ENCODE assay signal across 10 cellular contexts in the genomic region with DNA sequence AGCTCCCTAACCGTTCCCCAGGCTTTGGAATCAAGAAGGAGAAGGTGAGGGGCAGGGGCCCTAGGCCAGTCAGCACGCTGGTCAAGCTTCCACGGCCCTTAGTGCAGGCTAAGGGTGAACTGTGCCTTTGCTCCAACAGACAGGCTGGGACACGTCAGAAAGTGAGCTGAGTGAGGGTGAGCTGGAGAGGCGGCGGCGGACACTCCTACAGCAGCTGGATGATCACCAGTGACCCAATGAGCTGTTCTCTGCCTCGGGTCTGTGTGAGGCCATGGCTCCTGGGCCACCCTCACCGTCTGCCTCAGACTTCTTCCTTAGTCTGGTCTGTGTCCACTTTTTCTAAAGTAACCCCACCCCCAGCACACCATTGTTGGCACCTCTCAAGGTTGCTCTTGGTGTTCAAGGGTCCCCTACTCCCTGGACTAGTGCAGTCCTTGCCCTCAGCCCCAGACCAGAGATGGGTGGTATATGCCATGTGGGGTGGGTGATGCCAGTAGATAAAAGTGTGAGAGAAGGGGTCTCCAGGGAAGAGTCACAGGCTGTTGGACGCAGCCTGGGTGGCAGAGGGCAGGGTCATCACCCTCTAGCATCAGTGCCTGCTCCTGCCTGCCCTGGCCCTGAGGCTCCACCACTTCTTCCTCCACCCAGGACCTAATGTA. TPM values are rescaled to one million over a fixed set of nuclear protein-coding genes. Genes with fewer than 3 reads are reported as not detected.
A peak's percentile ranks its signal among the peaks of the same experiment; 100 is the strongest.
DNase-seq lines count a peak whose midpoint lies in the region; ATAC-seq, FAIRE-seq and TF ChIP-seq lines count a peak whose summit lies in the region.
"Had no signal": no experiment of that assay in that cellular context is flagged by ENCODE, and none has a peak within 500 bp of the region (broad histone marks: within the 10 kb centered on the region; RNA-seq: fewer than 3 reads in every experiment).

No MANE protein-coding gene starts in this region.

- no peaks in the 10 kb centered on the region for H3K9me3 Mint-ChIP-seq in Caco-2 (ENCODE audit: unreplicated experiment)
- H3K9me3 Mint-ChIP-seq in osteocyte (ENCODE audit: unreplicated experiment): no peaks in the 10 kb centered on the region

- H3K4me3 ChIP-seq in Caco-2 (ENCODE audit: low read depth, low read length): no peak overlapping the region
- no peak overlapping the region for H3K4me3 ChIP-seq in RWPE2 (ENCODE audit: severe bottlenecking)
- no peak overlapping the region for H3K4me3 ChIP-seq in epithelial cell of esophagus (ENCODE audit: low read length)
- H3K4me3 ChIP-seq: hepatocyte had no signal

- TSS peak; percentile 32 for BruUV-seq in Caco-2 (replicated peaks; lab: Mats Ljungman, UMichigan)

- no peak overlapping the region for H3K4me3 Mint-ChIP-seq in Caco-2 (ENCODE audit: unreplicated experiment)
- H3K4me3 Mint-ChIP-seq in osteocyte (ENCODE audit: unreplicated experiment): no peak overlapping the region

- H3K4me1 ChIP-seq in Caco-2 (peaks cover 16% of the 10 kb centered on the region; the same call in 1 of the 2 replicates), RWPE2 (ENCODE audit: insufficient read depth, poor library complexity, severe bottlenecking) (peaks cover 27% of the 10 kb centered on the region)

- DNase-seq in Caco-2 (no peak), RWPE2 (ENCODE audit: low spot score) (no peak), epithelial cell of esophagus (ENCODE audit: low read depth) (peak; percentile 85), osteocyte (ENCODE audit: extremely low spot score, unreplicated experiment) (no peak), DMS79 treated with DMSO at 0.1 percent for 48 hours (lab: John Stamatoyannopoulos, UW) (no peak), GM12891 (ENCODE audit: insufficient read length, low spot score) (no peak)

- intact Hi-C loops in Caco-2 (cut with micrococcal nuclease; ENCODE audit: unreplicated experiment): loop anchor here (1.0 to 10.0 kb wide), 4 partner anchors 63 to 195 kb away; partner anchors contain the start of genes FMNL3 and TMBIM6

- H3K27me3 ChIP-seq in Caco-2 (replicated peaks; ENCODE audit: control insufficient read depth, insufficient read depth, low read length) (no peaks in the 10 kb centered on the region), RWPE2 (ENCODE audit: insufficient read depth, poor library complexity, severe bottlenecking) (no peaks in the 10 kb centered on the region)
- H3K27me3 ChIP-seq: hepatocyte had no signal

- no peak for FAIRE-seq in GM12891 (lab: Jason Lieb, UNC)
- FAIRE-seq: D721Med had no signal

- H3K4me1 Mint-ChIP-seq in Caco-2 (ENCODE audit: low read depth, unreplicated experiment) (peaks cover 6% of the 10 kb centered on the region), osteocyte (ENCODE audit: unreplicated experiment) (peaks cover 20% of the 10 kb centered on the region)

- H3K36me3 ChIP-seq in Caco-2 (ENCODE audit: control insufficient read depth, insufficient read depth, low read length): peaks cover 3% of the 10 kb centered on the region; the same call in 1 of the 2 replicates
- peaks cover 56% of the 10 kb centered on the region for H3K36me3 ChIP-seq in RWPE2 (ENCODE audit: low read depth)

- POLR2A ChIA-PET in Caco-2 (lab: Charles Lee): interaction anchor here (1.4 kb wide), 1 partner anchor 97 kb away, joined by 4 read pairs; no protein-coding TSS in a partner anchor

- TF ChIP-seq CTCF in Caco-2 (IDR thresholded peaks at IDR 0.05; ENCODE audit: insufficient read depth in 1 of 2, low read depth in 1 of 2, low read length in 1 of 2, severe bottlenecking in 1 of 2, unreplicated experiment in 1 of 2): no peak
- no peak for TF ChIP-seq CTCF in RWPE2 (IDR thresholded peaks at IDR 0.05; ENCODE audit: poor library complexity, severe bottlenecking)
- no peak for TF ChIP-seq CTCF in epithelial cell of esophagus (IDR thresholded peaks at IDR 0.05; ENCODE audit: insufficient read depth, low read depth, low read length, missing control alignments)
- no peak for TF ChIP-seq CTCF in osteocyte (IDR thresholded peaks at IDR 0.05)

- peak overlapping the region; percentile 71 for H3K27ac ChIP-seq in RWPE2 (ENCODE audit: poor library complexity, severe bottlenecking)
- H3K27ac ChIP-seq: hepatocyte had no signal

- H3K27me3 Mint-ChIP-seq in Caco-2 (ENCODE audit: insufficient read depth, unreplicated experiment) (no peaks in the 10 kb centered on the region), osteocyte (ENCODE audit: unreplicated experiment) (no peaks in the 10 kb centered on the region)

- H3K27ac Mint-ChIP-seq in Caco-2 (ENCODE audit: unreplicated experiment): no peak overlapping the region
- peak overlapping the region; percentile 81 for H3K27ac Mint-ChIP-seq in osteocyte (ENCODE audit: unreplicated experiment)

- ATAC-seq in RWPE2 (ENCODE audit: low read depth): peak; percentile 82
- ATAC-seq in HG03457 (IDR thresholded peaks at IDR 0.05; ENCODE audit: unreplicated experiment): no peak
- ATAC-seq in GM18498 (IDR thresholded peaks at IDR 0.05; ENCODE audit: unreplicated experiment): no peak

- no peaks in the 10 kb centered on the region for H3K9me3 ChIP-seq in Caco-2
- no peaks in the 10 kb centered on the region for H3K9me3 ChIP-seq in RWPE2 (ENCODE audit: severe bottlenecking)

- CTCF ChIA-PET in Caco-2 (lab: Charles Lee): interaction anchor here (0.6 to 1.0 kb wide), 8 partner anchors 20 to 404 kb away, joined by 3 to 9 read pairs (median 3); partner anchors contain the start of genes FMNL3 and TMBIM6

- H3K36me3 Mint-ChIP-seq in Caco-2 (ENCODE audit: insufficient read depth, unreplicated experiment) (peaks cover 14% of the 10 kb centered on the region), osteocyte (ENCODE audit: unreplicated experiment) (peaks cover 35% of the 10 kb centered on the region)

- no peak for TF ChIP-seq POLR2A in GM12891 (IDR thresholded peaks at IDR 0.05; ENCODE audit: low read depth, low read length)

TF ChIP-seq in GM12891, 5 proteins besides CTCF, POLR2A, EP300 and RAD21:
- TF ChIP-seq SPI1 (IDR thresholded peaks at IDR 0.05; ENCODE audit: low read depth, low read length): no peak
- TF ChIP-seq POLR2AphosphoS5 (IDR thresholded peaks at IDR 0.05; ENCODE audit: low read depth, low read length): no peak
- TF ChIP-seq PAX5 (IDR thresholded peaks at IDR 0.05; ENCODE audit: insufficient read depth, low read length, severe bottlenecking): no peak
- no peak for TF ChIP-seq POU2F2 (IDR thresholded peaks at IDR 0.05; ENCODE audit: low read depth, low read length)
- TF ChIP-seq TAF1 (IDR thresholded peaks at IDR 0.05; ENCODE audit: low read depth, low read length): no peak

RNA-seq across cellular contexts. Expression of gene PRPF40B, which starts 20.7 kb away (rescaled TPM):
- total RNA-seq in Caco-2 (2022) (33.3 and 33.4 TPM in 2 replicates), osteocyte (25.6 and 28.9 TPM in 2 replicates)
- 6.6 TPM for polyA plus RNA-seq in GM12891 (2012; ENCODE audit: low read depth, missing spikeins)

RNA-seq across cellular contexts. Expression of gene FAM186B, which starts 38.7 kb away (rescaled TPM):
- total RNA-seq in Caco-2 (2022) (1.4 and 2.2 TPM in 2 replicates), osteocyte (0.30 and 0.50 TPM in 2 replicates)
- polyA plus RNA-seq in GM12891 (2012; ENCODE audit: low read depth, missing spikeins): 0.92 TPM
